ENCODE assay signal across 1 cellular context in genomic region chrX:86148024-86148511, GRCh38.
TF ChIP-seq lines count a peak whose summit lies in the region.

DACH2 (plus strand) TSS chrX:86148451.

TF ChIP-seq in H1, 55 proteins besides CTCF, POLR2A, EP300 and RAD21:
- TF ChIP-seq ATF3 (IDR thresholded peaks at IDR 0.05; ENCODE audit: insufficient read depth, low read depth, low read length) (no peak), CBX8 (IDR thresholded peaks at IDR 0.05; ENCODE audit: borderline replicate concordance, low read depth, low read length) (no peak), SP1 (IDR thresholded peaks at IDR 0.05; ENCODE audit: low read depth, low read length) (no peak), SIN3A (conservative IDR thresholded peaks at IDR 0.05 in 1 of 2, IDR thresholded peaks at IDR 0.05 in 1 of 2; ENCODE audit: low read depth in 1 of 2, low read length in 2 of 2) (no peak), SAP30 (IDR thresholded peaks at IDR 0.05; ENCODE audit: insufficient read depth, insufficient replicate concordance, low read length) (no peak), JUND (IDR thresholded peaks at IDR 0.05; ENCODE audit: low read length) (no peak), HDAC6 (IDR thresholded peaks at IDR 0.05; ENCODE audit: low read depth, low read length) (no peak), CHD2 (IDR thresholded peaks at IDR 0.05; ENCODE audit: low read length) (peak; percentile 61; the same call in 1 of the 2 replicates), SRF (IDR thresholded peaks at IDR 0.05; ENCODE audit: low read depth, low read length) (no peak), YY1 (IDR thresholded peaks at IDR 0.05; ENCODE audit: low read depth, low read length) (no peak), JUN (IDR thresholded peaks at IDR 0.05; ENCODE audit: low read depth, low read length) (no peak), RBBP5 (IDR thresholded peaks at IDR 0.05; ENCODE audit: borderline replicate concordance, low read depth, low read length) (0 out of 2 replicates have a peak, but pooled peaks have one; percentile 24), CEBPB (IDR thresholded peaks at IDR 0.05; ENCODE audit: low read depth, low read length) (no peak), POLR2AphosphoS5 (IDR thresholded peaks at IDR 0.05; ENCODE audit: low read depth, low read length) (no peak), TBP (IDR thresholded peaks at IDR 0.05; ENCODE audit: low read depth, low read length) (peak; percentile 43; the same call in 1 of the 2 replicates), POU5F1 (IDR thresholded peaks at IDR 0.05; ENCODE audit: low read depth, low read length) (no peak), ZNF274 (IDR thresholded peaks at IDR 0.05; ENCODE audit: borderline replicate concordance, extremely low read depth, low read length) (no peak), SIRT6 (IDR thresholded peaks at IDR 0.05; ENCODE audit: low read length) (no peak), SUZ12 (IDR thresholded peaks at IDR 0.05; ENCODE audit: low read length) (no peak), SP2 (IDR thresholded peaks at IDR 0.05; ENCODE audit: low read length) (peak; percentile 27; the same call in 1 of the 2 replicates), ATF2 (IDR thresholded peaks at IDR 0.05; ENCODE audit: low read length) (no peak), KDM5A (IDR thresholded peaks at IDR 0.05; ENCODE audit: low read length) (no peak), KDM4A (IDR thresholded peaks at IDR 0.05; ENCODE audit: low read depth, low read length, severe bottlenecking) (peak; percentile 48), MAFK (IDR thresholded peaks at IDR 0.05; ENCODE audit: low read depth, low read length) (no peak), BACH1 (IDR thresholded peaks at IDR 0.05; ENCODE audit: low read length) (no peak), FOSL1 (IDR thresholded peaks at IDR 0.05; ENCODE audit: insufficient read depth, low read depth, low read length) (no peak), BCL11A (IDR thresholded peaks at IDR 0.05; ENCODE audit: low read depth in 2 of 2, low read length in 2 of 2) (no peak), NRF1 (IDR thresholded peaks at IDR 0.05; ENCODE audit: low read depth, low read length) (no peak), GABPA (IDR thresholded peaks at IDR 0.05; ENCODE audit: borderline replicate concordance, insufficient read depth, low read length) (no peak), CHD7 (IDR thresholded peaks at IDR 0.05; ENCODE audit: insufficient replicate concordance, low read length) (no peak), HDAC2 (IDR thresholded peaks at IDR 0.05; ENCODE audit: borderline replicate concordance in 1 of 2, low read depth in 2 of 2, low read length in 2 of 2) (no peak), USF2 (IDR thresholded peaks at IDR 0.05; ENCODE audit: low read length) (no peak), EZH2 (IDR thresholded peaks at IDR 0.05; ENCODE audit: low read depth, low read length, severe bottlenecking) (no peak), SP4 (IDR thresholded peaks at IDR 0.05; ENCODE audit: low read length) (no peak), GTF2F1 (IDR thresholded peaks at IDR 0.05; ENCODE audit: borderline replicate concordance, low read depth, low read length) (no peak), TCF12 (IDR thresholded peaks at IDR 0.05; ENCODE audit: low read depth, low read length) (no peak), ASH2L (IDR thresholded peaks at IDR 0.05; ENCODE audit: low read length) (peak; percentile 60), TAF1 (IDR thresholded peaks at IDR 0.05; ENCODE audit: low read depth, low read length) (peak; percentile 56)
